ENCODE assay signal across 3 cellular contexts in the genomic region with DNA sequence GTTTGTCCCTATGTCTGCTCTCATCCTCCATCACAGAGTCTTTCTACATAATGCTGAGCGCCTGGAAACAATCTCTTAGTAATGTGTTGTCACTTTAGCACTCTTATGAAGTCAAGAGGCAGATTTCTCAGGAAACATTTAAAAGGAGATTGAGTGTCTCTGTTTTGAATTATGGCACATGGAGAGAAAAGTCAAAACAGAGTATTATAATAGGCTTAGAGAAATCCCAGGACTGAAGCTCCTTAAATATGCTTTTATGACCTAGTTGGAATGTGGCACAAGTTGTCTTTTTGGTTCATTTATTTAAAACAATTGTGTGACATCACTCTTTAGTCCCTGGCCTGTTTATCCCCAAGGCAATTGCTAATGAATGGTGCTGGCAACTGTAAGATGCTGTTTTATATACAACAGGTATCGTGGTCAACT.
A peak's percentile ranks its signal among the peaks of the same experiment; 100 is the strongest.
TF ChIP-seq lines count a peak whose summit lies in the region.

No MANE protein-coding gene starts in this region.

TF ChIP-seq in A549, 52 proteins besides CTCF, POLR2A, EP300 and RAD21 (continued from another document):
- TF ChIP-seq, protein P1, sequence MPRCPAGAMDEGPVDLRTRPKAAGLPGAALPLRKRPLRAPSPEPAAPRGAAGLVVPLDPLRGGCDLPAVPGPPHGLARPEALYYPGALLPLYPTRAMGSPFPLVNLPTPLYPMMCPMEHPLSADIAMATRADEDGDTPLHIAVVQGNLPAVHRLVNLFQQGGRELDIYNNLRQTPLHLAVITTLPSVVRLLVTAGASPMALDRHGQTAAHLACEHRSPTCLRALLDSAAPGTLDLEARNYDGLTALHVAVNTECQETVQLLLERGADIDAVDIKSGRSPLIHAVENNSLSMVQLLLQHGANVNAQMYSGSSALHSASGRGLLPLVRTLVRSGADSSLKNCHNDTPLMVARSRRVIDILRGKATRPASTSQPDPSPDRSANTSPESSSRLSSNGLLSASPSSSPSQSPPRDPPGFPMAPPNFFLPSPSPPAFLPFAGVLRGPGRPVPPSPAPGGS (IDR thresholded peaks at IDR 0.05), result no peak
- no peak for TF ChIP-seq BHLHE40 (IDR thresholded peaks at IDR 0.05; ENCODE audit: low read depth, low read length)
- no peak for TF ChIP-seq FOSB (CRISPR knock-in tag; IDR thresholded peaks at IDR 0.05)
- no peak for TF ChIP-seq MAX (IDR thresholded peaks at IDR 0.05)

TF ChIP-seq in HEK293, 187 proteins besides CTCF, POLR2A, EP300 and RAD21 (continued from another document and continues in another):
- no peak for TF ChIP-seq ZBTB49 (tag by site-specific recombination; IDR thresholded peaks at IDR 0.05; ENCODE audit: low read depth)
- peak; percentile 69 for TF ChIP-seq KLF8 (tag by site-specific recombination; IDR thresholded peaks at IDR 0.05)
- TF ChIP-seq, protein P2, sequence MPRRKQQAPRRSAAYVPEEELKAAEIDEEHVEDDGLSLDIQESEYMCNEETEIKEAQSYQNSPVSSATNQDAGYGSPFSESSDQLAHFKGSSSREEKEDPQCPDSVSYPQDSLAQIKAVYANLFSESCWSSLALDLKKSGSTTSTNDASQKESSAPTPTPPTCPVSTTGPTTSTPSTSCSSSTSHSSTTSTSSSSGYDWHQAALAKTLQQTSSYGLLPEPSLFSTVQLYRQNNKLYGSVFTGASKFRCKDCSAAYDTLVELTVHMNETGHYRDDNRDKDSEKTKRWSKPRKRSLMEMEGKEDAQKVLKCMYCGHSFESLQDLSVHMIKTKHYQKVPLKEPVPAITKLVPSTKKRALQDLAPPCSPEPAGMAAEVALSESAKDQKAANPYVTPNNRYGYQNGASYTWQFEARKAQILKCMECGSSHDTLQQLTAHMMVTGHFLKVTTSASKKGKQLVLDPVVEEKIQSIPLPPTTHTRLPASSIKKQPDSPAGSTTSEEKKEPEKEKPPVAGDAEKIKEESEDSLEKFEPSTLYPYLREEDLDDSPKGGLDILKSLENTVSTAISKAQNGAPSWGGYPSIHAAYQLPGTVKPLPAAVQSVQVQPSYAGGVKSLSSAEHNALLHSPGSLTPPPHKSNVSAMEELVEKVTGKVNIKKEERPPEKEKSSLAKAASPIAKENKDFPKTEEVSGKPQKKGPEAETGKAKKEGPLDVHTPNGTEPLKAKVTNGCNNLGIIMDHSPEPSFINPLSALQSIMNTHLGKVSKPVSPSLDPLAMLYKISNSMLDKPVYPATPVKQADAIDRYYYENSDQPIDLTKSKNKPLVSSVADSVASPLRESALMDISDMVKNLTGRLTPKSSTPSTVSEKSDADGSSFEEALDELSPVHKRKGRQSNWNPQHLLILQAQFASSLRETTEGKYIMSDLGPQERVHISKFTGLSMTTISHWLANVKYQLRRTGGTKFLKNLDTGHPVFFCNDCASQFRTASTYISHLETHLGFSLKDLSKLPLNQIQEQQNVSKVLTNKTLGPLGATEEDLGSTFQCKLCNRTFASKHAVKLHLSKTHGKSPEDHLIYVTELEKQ (tag by site-specific recombination; IDR thresholded peaks at IDR 0.05; ENCODE audit: borderline replicate concordance), result peak; percentile 42; the same call in 1 of the 2 replicates
- no peak for TF ChIP-seq ZNF707 (tag by site-specific recombination; IDR thresholded peaks at IDR 0.05)
- TF ChIP-seq ZNF544 (tag by site-specific recombination; IDR thresholded peaks at IDR 0.05), result no peak
- peak; percentile 27; the same call in 1 of the 2 replicates for TF ChIP-seq ZNF629 (tag by site-specific recombination; IDR thresholded peaks at IDR 0.05)
- TF ChIP-seq ZBTB44 (tag by site-specific recombination; IDR thresholded peaks at IDR 0.05), result no peak
- TF ChIP-seq ZNF155 (tag by site-specific recombination; IDR thresholded peaks at IDR 0.05), result no peak
- TF ChIP-seq SETDB1 (IDR thresholded peaks at IDR 0.05; ENCODE audit: insufficient read length, low read length), result no peak
- no peak for TF ChIP-seq ZNF555 (tag by site-specific recombination; conservative IDR thresholded peaks at IDR 0.05)
- TF ChIP-seq ZNF169 (tag by site-specific recombination; IDR thresholded peaks at IDR 0.05), result no peak
- TF ChIP-seq, protein P3, sequence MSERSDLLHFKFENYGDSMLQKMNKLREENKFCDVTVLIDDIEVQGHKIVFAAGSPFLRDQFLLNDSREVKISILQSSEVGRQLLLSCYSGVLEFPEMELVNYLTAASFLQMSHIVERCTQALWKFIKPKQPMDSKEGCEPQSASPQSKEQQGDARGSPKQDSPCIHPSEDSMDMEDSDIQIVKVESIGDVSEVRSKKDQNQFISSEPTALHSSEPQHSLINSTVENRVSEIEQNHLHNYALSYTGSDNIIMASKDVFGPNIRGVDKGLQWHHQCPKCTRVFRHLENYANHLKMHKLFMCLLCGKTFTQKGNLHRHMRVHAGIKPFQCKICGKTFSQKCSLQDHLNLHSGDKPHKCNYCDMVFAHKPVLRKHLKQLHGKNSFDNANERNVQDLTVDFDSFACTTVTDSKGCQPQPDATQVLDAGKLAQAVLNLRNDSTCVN (tag by site-specific recombination; optimal IDR thresholded peaks at IDR 0.05), result no peak
- TF ChIP-seq ZNF776 (tag by site-specific recombination; IDR thresholded peaks at IDR 0.05; ENCODE audit: borderline replicate concordance), result no peak
- TF ChIP-seq ZNF670 (tag by site-specific recombination; IDR thresholded peaks at IDR 0.05; ENCODE audit: low read depth), result no peak
- TF ChIP-seq ZNF600 (tag by site-specific recombination; IDR thresholded peaks at IDR 0.05), result no peak
- TF ChIP-seq ZFP3 (tag by site-specific recombination; IDR thresholded peaks at IDR 0.05; ENCODE audit: low read depth), result no peak
- no peak for TF ChIP-seq ZNF621 (tag by site-specific recombination; IDR thresholded peaks at IDR 0.05)
- peak; percentile 33; the same call in 1 of the 2 replicates for TF ChIP-seq ZNF366 (tag by site-specific recombination; conservative IDR thresholded peaks at IDR 0.05)
- no peak for TF ChIP-seq ZNF211 (tag by site-specific recombination; IDR thresholded peaks at IDR 0.05; ENCODE audit: low read depth)

TF ChIP-seq in SK-N-SH treated with all-trans-retinoic acid at 6 μM for 48 hours, 23 proteins besides CTCF, POLR2A, EP300 and RAD21 (continued from another document):
- TF ChIP-seq, protein P4, sequence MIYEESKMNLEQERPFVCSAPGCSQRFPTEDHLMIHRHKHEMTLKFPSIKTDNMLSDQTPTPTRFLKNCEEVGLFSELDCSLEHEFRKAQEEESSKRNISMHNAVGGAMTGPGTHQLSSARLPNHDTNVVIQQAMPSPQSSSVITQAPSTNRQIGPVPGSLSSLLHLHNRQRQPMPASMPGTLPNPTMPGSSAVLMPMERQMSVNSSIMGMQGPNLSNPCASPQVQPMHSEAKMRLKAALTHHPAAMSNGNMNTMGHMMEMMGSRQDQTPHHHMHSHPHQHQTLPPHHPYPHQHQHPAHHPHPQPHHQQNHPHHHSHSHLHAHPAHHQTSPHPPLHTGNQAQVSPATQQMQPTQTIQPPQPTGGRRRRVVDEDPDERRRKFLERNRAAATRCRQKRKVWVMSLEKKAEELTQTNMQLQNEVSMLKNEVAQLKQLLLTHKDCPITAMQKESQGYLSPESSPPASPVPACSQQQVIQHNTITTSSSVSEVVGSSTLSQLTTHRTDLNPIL (CRISPR knock-in tag; IDR thresholded peaks at IDR 0.05; ENCODE audit: low read depth), result peak; percentile 94
- TF ChIP-seq ISL1 (CRISPR knock-in tag; IDR thresholded peaks at IDR 0.05) (peak; percentile 98), ZFP3 (CRISPR knock-in tag; IDR thresholded peaks at IDR 0.05) (peak; percentile 74; the same call in 1 of the 2 replicates), ARNTL (CRISPR knock-in tag; IDR thresholded peaks at IDR 0.05; ENCODE audit: borderline replicate concordance, low read depth) (no peak), POU6F1 (CRISPR knock-in tag; IDR thresholded peaks at IDR 0.05; ENCODE audit: borderline replicate concordance, low read depth) (0 out of 2 replicates have a peak, but pooled peaks have one; percentile 51), ZNF565 (CRISPR knock-in tag; conservative IDR thresholded peaks at IDR 0.05; ENCODE audit: low read depth) (peak; percentile 80), SNAI2 (CRISPR knock-in tag; IDR thresholded peaks at IDR 0.05) (peak; percentile 65; the same call in 1 of the 2 replicates), BACH2 (CRISPR knock-in tag; IDR thresholded peaks at IDR 0.05; ENCODE audit: borderline replicate concordance) (no peak), TOX (CRISPR knock-in tag; IDR thresholded peaks at IDR 0.05; ENCODE audit: borderline replicate concordance) (peak; percentile 93), RARB (CRISPR knock-in tag; IDR thresholded peaks at IDR 0.05) (0 out of 2 replicates have a peak, but pooled peaks have one; percentile 67), GLIS3 (CRISPR knock-in tag; IDR thresholded peaks at IDR 0.05) (peak; percentile 71; the same call in 1 of the 2 replicates), TCF4 (CRISPR knock-in tag; IDR thresholded peaks at IDR 0.05; ENCODE audit: borderline replicate concordance) (peak; percentile 98), ESRRG (CRISPR knock-in tag; IDR thresholded peaks at IDR 0.05) (0 out of 2 replicates have a peak, but pooled peaks have one; percentile 75), OSR1 (CRISPR knock-in tag; IDR thresholded peaks at IDR 0.05) (no peak), ZC3H10 (CRISPR knock-in tag; IDR thresholded peaks at IDR 0.05) (peak; percentile 96), ZFP30 (CRISPR knock-in tag; IDR thresholded peaks at IDR 0.05) (peak; percentile 50; the same call in 1 of the 2 replicates), ZNF70 (CRISPR knock-in tag; IDR thresholded peaks at IDR 0.05) (peak; percentile 48; the same call in 1 of the 2 replicates)
- TF ChIP-seq, protein P5, sequence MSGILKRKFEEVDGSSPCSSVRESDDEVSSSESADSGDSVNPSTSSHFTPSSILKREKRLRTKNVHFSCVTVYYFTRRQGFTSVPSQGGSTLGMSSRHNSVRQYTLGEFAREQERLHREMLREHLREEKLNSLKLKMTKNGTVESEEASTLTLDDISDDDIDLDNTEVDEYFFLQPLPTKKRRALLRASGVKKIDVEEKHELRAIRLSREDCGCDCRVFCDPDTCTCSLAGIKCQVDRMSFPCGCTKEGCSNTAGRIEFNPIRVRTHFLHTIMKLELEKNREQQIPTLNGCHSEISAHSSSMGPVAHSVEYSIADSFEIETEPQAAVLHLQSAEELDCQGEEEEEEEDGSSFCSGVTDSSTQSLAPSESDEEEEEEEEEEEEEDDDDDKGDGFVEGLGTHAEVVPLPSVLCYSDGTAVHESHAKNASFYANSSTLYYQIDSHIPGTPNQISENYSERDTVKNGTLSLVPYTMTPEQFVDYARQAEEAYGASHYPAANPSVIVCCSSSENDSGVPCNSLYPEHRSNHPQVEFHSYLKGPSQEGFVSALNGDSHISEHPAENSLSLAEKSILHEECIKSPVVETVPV (CRISPR knock-in tag; IDR thresholded peaks at IDR 0.05), result peak; percentile 95; the same call in 1 of the 2 replicates
- TF ChIP-seq, protein P6, sequence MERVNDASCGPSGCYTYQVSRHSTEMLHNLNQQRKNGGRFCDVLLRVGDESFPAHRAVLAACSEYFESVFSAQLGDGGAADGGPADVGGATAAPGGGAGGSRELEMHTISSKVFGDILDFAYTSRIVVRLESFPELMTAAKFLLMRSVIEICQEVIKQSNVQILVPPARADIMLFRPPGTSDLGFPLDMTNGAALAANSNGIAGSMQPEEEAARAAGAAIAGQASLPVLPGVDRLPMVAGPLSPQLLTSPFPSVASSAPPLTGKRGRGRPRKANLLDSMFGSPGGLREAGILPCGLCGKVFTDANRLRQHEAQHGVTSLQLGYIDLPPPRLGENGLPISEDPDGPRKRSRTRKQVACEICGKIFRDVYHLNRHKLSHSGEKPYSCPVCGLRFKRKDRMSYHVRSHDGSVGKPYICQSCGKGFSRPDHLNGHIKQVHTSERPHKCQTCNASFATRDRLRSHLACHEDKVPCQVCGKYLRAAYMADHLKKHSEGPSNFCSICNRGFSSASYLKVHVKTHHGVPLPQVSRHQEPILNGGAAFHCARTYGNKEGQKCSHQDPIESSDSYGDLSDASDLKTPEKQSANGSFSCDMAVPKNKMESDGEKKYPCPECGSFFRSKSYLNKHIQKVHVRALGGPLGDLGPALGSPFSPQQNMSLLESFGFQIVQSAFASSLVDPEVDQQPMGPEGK (CRISPR knock-in tag; IDR thresholded peaks at IDR 0.05; ENCODE audit: borderline replicate concordance), result no peak; the same call in 1 of the 2 replicates
